Comparison of ENCODE assay signal across 11 cellular contexts in the genomic region with DNA sequence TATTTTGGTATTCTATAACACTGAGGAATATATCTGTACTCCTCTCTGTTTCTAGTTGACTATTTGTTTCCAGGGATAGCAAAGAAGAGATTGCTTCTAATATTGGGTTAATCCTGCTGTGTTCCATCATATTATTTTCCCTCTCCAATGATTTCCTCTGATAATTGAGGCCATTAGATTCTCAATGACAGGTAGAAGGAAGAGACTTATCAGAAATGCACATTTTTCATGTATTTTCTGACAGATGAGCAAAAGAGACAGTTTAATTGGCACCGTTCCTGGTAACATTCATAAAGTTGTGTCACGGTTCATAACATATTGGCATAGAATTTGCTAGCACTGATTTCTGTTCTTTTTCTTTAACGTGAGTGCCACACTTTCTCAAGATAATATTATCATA. TPM values are rescaled to one million over a fixed set of nuclear protein-coding genes. Genes with fewer than 3 reads are reported as not detected.
"Had no signal": no experiment of that assay in that cellular context is flagged by ENCODE, and none has a peak within 500 bp of the region (broad histone marks: within the 10 kb centered on the region; RNA-seq: fewer than 3 reads in every experiment).

No MANE protein-coding gene starts in this region.

- H3K36me3 ChIP-seq: HAP-1 had no signal

- H3K4me3 Mint-ChIP-seq: GM23338, H9, HFFc6 had no signal

- H3K9ac ChIP-seq: GM23248 had no signal

- H3K4me1 Mint-ChIP-seq: GM23338, H9 had no signal

- H3K4me1 ChIP-seq: HAP-1 had no signal

- DNase-seq: GM23248, GOT3, H7, H9, HCEC 1CT, HFFc6 had no signal

- H3K27ac ChIP-seq: GM23248 had no signal

- H3K4me2 ChIP-seq: GM23338 had no signal

- H3K9me3 ChIP-seq: HAP-1 had no signal

- H2AFZ ChIP-seq: GM23248, GM23338 had no signal

- H3K27ac Mint-ChIP-seq: GM23338, H9, HFFc6 had no signal

- H3K9me3 Mint-ChIP-seq: GM23338, HFFc6 had no signal

- FAIRE-seq: H1, H54 had no signal

- ATAC-seq: GM23338, HCT116 had no signal

- H3K4me3 ChIP-seq: GM23248, GM23338, HAP-1 had no signal

RNA-seq across cellular contexts. Expression of a gene that starts 58.2 kb away (rescaled TPM):
- total RNA-seq: GM23248, HFFc6 had no signal
- polyA plus RNA-seq: GM23248 had no signal
